In genomic region chr3:30620402-30621360, GRCh38 we compare ENCODE assay signal across 12 cellular contexts.
DNase-seq lines count a peak whose midpoint lies in the region; ATAC-seq and TF ChIP-seq lines count a peak whose summit lies in the region.
"Had no signal": no experiment of that assay in that cellular context is flagged by ENCODE, and none has a peak within 500 bp of the region (broad histone marks: within the 10 kb centered on the region; RNA-seq: fewer than 3 reads in every experiment).

No MANE protein-coding gene starts in this region.

- ATAC-seq in RWPE2 (ENCODE audit: low read depth) (no peak), HG03139 (IDR thresholded peaks at IDR 0.05; ENCODE audit: unreplicated experiment) (no peak), GM21423 (IDR thresholded peaks at IDR 0.05; ENCODE audit: unreplicated experiment) (no peak)
- ATAC-seq in effector memory CD8-positive, alpha-beta T cell (replicated peaks), result peak; percentile 63
- peak; percentile 81 for ATAC-seq in stimulated activated naive CD8-positive, alpha-beta T cell treated with anti-CD3 and anti-CD28 coated beads, Interleukin-15, Interleukin-2, amounts not matched to agents 100 U/mL and 50 U/mL, for 24 hours
- ATAC-seq: GM23338, left cardiac atrium had no signal

- no peaks in the 10 kb centered on the region for H3K27me3 ChIP-seq in RWPE2 (ENCODE audit: insufficient read depth, poor library complexity, severe bottlenecking)
- H3K27me3 ChIP-seq: brain microvascular endothelial cell had no signal

- peaks cover 60 to 80% of the 10 kb centered on the region in 2 donors for H3K4me1 Mint-ChIP-seq in effector memory CD8-positive, alpha-beta T cell (ENCODE audit: low read depth in 2 of 2)

- peak overlapping the region; percentile 68 to 77 for H3K4me3 Mint-ChIP-seq in effector memory CD8-positive, alpha-beta T cell
- H3K4me3 Mint-ChIP-seq: GM23338 had no signal

- DNase-seq in activated naive CD4-positive, alpha-beta T cell treated with Interleukin-2 at 50 U/mL for 16 hours, result peak; percentile 51
- no peak for DNase-seq in activated naive CD4-positive, alpha-beta T cell treated with anti-CD3 and anti-CD28 coated beads, Interleukin-2, amount 50 U/mL, for 16 hours
- DNase-seq in RWPE2 (ENCODE audit: low spot score) (no peak), C1 segment of cervical spinal cord (lab: John Stamatoyannopoulos, UW) (no peak)
- DNase-seq in effector memory CD8-positive, alpha-beta T cell, result no peak
- no peak for DNase-seq in stimulated activated naive CD8-positive, alpha-beta T cell treated with anti-CD3 and anti-CD28 coated beads, Interleukin-15, Interleukin-2, amounts not matched to agents 100 U/mL and 50 U/mL, for 24 hours
- DNase-seq: brain microvascular endothelial cell, left cardiac atrium, NCI-H226 had no signal

- no peak overlapping the region for H3K4me3 ChIP-seq in RWPE2 (ENCODE audit: severe bottlenecking)
- H3K4me3 ChIP-seq: GM23338 had no signal

- no peaks in the 10 kb centered on the region for H3K9me3 Mint-ChIP-seq in effector memory CD8-positive, alpha-beta T cell
- H3K9me3 Mint-ChIP-seq: GM23338 had no signal

- H3K27ac Mint-ChIP-seq in effector memory CD8-positive, alpha-beta T cell, result peak overlapping the region; percentile 82 to 88
- H3K27ac Mint-ChIP-seq: GM23338 had no signal

- H3K27ac ChIP-seq in RWPE2 (ENCODE audit: poor library complexity, severe bottlenecking), result peak overlapping the region; percentile 94
- H3K27ac ChIP-seq: brain microvascular endothelial cell had no signal

- no peaks in the 10 kb centered on the region for H3K27me3 Mint-ChIP-seq in effector memory CD8-positive, alpha-beta T cell

- H3K4me1 ChIP-seq in RWPE2 (ENCODE audit: insufficient read depth, poor library complexity, severe bottlenecking), result peaks cover 78% of the 10 kb centered on the region

- H3K36me3 Mint-ChIP-seq in effector memory CD8-positive, alpha-beta T cell (ENCODE audit: insufficient read depth), result peaks cover 47% of the 10 kb centered on the region

- TF ChIP-seq CTCF in RWPE2 (IDR thresholded peaks at IDR 0.05; ENCODE audit: poor library complexity, severe bottlenecking), result no peak

- H3K9me3 ChIP-seq in RWPE2 (ENCODE audit: severe bottlenecking), result no peaks in the 10 kb centered on the region

- H3K36me3 ChIP-seq in RWPE2 (ENCODE audit: low read depth), result peaks cover 77% of the 10 kb centered on the region

Comparison
In these comparisons a context has a peak if more than half of its experiments do, and no peak if none do; other contexts are left out.
1. ATAC-seq: peak in effector memory CD8-positive, alpha-beta T cell (single experiment) and stimulated activated naive CD8-positive, alpha-beta T cell treated with anti-CD3 and anti-CD28 coated beads, Interleukin-15, Interleukin-2, amounts not matched to agents 100 U/mL and 50 U/mL, for 24 hours (single experiment); none in RWPE2 (single experiment), HG03139 (single experiment) and GM21423 (single experiment).